In the genomic region with DNA sequence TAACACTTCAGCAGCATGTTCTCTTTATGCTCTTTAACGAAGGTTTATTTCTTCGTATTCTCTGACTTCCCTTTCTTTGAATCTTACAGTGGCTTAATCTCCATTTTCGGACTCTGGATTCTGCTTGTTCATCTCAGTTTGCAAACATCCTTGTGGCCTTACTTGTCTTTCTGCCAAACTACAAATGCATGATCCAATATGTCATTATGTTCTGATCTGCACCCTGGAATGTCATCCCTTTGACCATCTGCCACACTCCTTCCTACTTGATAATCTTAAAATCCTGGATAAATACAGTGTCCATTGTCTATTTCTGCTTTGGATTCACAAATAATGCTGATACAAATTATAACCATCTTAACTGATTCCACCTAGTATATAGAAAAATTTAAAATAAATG, we compare ENCODE assay signal across 18 cellular contexts.
DNase-seq lines count a peak whose midpoint lies in the region; ATAC-seq lines count a peak whose summit lies in the region.
"Had no signal": no experiment of that assay in that cellular context is flagged by ENCODE, and none has a peak within 500 bp of the region (broad histone marks: within the 10 kb centered on the region; RNA-seq: fewer than 3 reads in every experiment).

No MANE protein-coding gene starts in this region.

- ATAC-seq in GM18867 (IDR thresholded peaks at IDR 0.05; ENCODE audit: unreplicated experiment) (no peak), HG02938 (IDR thresholded peaks at IDR 0.05; ENCODE audit: unreplicated experiment) (no peak)

- DNase-seq in EL (peak; percentile 18), NCI-H2171 treated with DMSO at 0.1 percent for 48 hours (lab: John Stamatoyannopoulos, UW) (peak; percentile 92), RPMI7951 (ENCODE audit: low read depth) (peak; percentile 20), pons (ENCODE audit: low spot score) (peak; percentile 4), 8988T (no peak)
- DNase-seq: Caco-2, DMS79 treated with DMSO at 0.1 percent for 48 hours, GF-D8, H9, Karpas-422, NCI-H1417, NCI-H2029 treated with DMSO at 0.1 percent for 48 hours, NCI-H2227 treated with DMSO at 0.1 percent for 48 hours, NCI-H774, SJCRH30, T-helper 9 cell had no signal
